In the genomic region with DNA sequence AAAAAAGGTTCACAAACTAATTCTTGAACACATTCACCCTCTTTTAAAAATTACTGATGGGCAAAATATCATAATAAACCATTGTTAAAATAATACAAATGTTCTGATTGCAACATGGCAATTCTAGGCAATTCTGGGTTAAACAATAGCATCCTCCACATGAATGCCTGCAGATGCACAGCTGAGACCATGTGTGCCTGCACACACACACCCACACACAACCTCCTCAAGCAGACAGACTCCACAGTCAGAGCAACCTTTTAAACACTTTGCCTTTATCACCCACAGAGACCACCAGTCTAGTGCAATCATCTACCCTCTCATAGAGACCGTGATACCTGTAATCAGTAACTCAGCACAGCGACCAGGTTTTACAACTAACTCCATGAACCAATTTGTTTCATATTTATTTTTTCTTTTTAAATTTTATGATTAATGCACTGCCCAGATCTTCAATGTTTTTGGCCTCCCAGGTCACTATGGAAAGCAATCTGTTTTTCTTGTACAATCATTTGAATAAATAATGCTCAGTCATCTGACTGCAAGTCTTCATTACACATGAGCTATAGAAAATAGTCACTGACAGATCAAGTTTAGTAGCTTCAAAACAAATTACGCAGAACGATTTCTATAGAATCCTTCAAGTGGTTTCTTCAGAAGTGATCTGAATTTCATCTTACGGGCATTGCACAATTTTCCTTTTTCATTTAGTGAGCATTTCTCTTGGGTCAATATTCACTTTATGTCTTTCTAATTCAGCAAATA, we compare ENCODE assay signal across 18 cellular contexts.
A peak's percentile ranks its signal among the peaks of the same experiment; 100 is the strongest.
DNase-seq lines count a peak whose midpoint lies in the region; ATAC-seq lines count a peak whose summit lies in the region.
"Had no signal": no experiment of that assay in that cellular context is flagged by ENCODE, and none has a peak within 500 bp of the region (broad histone marks: within the 10 kb centered on the region; RNA-seq: fewer than 3 reads in every experiment).

No MANE protein-coding gene starts in this region.

- H3K4me2 ChIP-seq in trophoblast cell (ENCODE audit: low read length): no peak overlapping the region

- DNase-seq in DMS153 (lab: John Stamatoyannopoulos, UW) (peak; percentile 88), NCI-H187 treated with DMSO at 0.1 percent for 48 hours (lab: John Stamatoyannopoulos, UW) (peak; percentile 29), SK-MEL-5 (ENCODE audit: low read depth, low spot score) (peak; percentile 23), left kidney (ENCODE audit: low read depth, low spot score) (peak; percentile 31), trophoblast cell (no peak)
- no peak for DNase-seq in activated naive CD8-positive, alpha-beta T cell treated with anti-CD3 and anti-CD28 coated beads, Interleukin-2, amount 50 U/mL, for 24 hours
- no peak for DNase-seq in stimulated activated naive CD4-positive, alpha-beta T cell (lab: John Stamatoyannopoulos, UW)
- DNase-seq: activated CD4-positive, CD25-positive, alpha-beta regulatory T cell; amniotic stem cell; midbrain; NCI-H82; right lobe of liver; stimulated activated CD4-positive, alpha-beta T cell treated with anti-CD3 and anti-CD28 coated beads, Interleukin-4, amount 100 ng/mL, for 24 hours; thyroid gland had no signal

- H3K4me3 ChIP-seq in trophoblast cell (ENCODE audit: low read depth, low read length): no peak overlapping the region
- H3K4me3 ChIP-seq: K562, right lobe of liver, thyroid gland had no signal

- H2BK120ac ChIP-seq in trophoblast cell (ENCODE audit: insufficient read depth, low read length, poor library complexity): no peak overlapping the region

- no peak overlapping the region for H2AK5ac ChIP-seq in trophoblast cell (ENCODE audit: low read length)

- H3K4ac ChIP-seq in trophoblast cell (ENCODE audit: low read depth, low read length): no peak overlapping the region

- no peak for ATAC-seq in activated naive CD8-positive, alpha-beta T cell treated with anti-CD3 and anti-CD28 coated beads, Interleukin-2, amount 50 U/mL, for 24 hours
- ATAC-seq in GM21825 (IDR thresholded peaks at IDR 0.05; ENCODE audit: unreplicated experiment): no peak
- ATAC-seq: K562, right lobe of liver had no signal

- no peaks in the 10 kb centered on the region for H3K27me3 ChIP-seq in trophoblast cell (ENCODE audit: insufficient read depth, low read length)
- H3K27me3 ChIP-seq: right lobe of liver, thyroid gland had no signal

- in situ Hi-C loops in SK-MEL-5 (cut with HindIII; ENCODE audit: low pct_unique_long_range_greater_than_20kb, low sequenced_read_pairs): no loop called here

- H3K14ac ChIP-seq in trophoblast cell (ENCODE audit: low read length): no peak overlapping the region

- no peak overlapping the region for H4K12ac ChIP-seq in trophoblast cell (ENCODE audit: low read depth, low read length)

- H3K36me3 ChIP-seq in trophoblast cell (ENCODE audit: control insufficient read depth in 1 of 2, insufficient read depth in 2 of 2, low read length in 2 of 2): no peaks in the 10 kb centered on the region
- H3K36me3 ChIP-seq: right lobe of liver, thyroid gland had no signal

- no peaks in the 10 kb centered on the region for H3K36me3 Mint-ChIP-seq in activated naive CD8-positive, alpha-beta T cell treated with anti-CD3 and anti-CD28 coated beads, Interleukin-2, amount 50 U/mL, for 24 hours (ENCODE audit: low read depth)

- H2BK12ac ChIP-seq in trophoblast cell (ENCODE audit: low read length): no peak overlapping the region

- H3K27ac ChIP-seq in trophoblast cell (ENCODE audit: low read depth, low read length): no peak overlapping the region
- H3K27ac ChIP-seq: right lobe of liver, thyroid gland had no signal

- peaks cover 4% of the 10 kb centered on the region for H3K9me3 Mint-ChIP-seq in activated naive CD8-positive, alpha-beta T cell treated with anti-CD3 and anti-CD28 coated beads, Interleukin-2, amount 50 U/mL, for 24 hours

- WGBS in trophoblast cell (ENCODE audit: extremely low coverage, insufficient coverage, insufficient read length): no CpG with 5 or more reads among the region's 5 CpGs

- no peak overlapping the region for H3K4me3 Mint-ChIP-seq in activated naive CD8-positive, alpha-beta T cell treated with anti-CD3 and anti-CD28 coated beads, Interleukin-2, amount 50 U/mL, for 24 hours
- H3K4me3 Mint-ChIP-seq: B cell; T-helper 1 cell treated with Interleukin-12 subunit alpha and Interleukin-12 subunit beta and Interleukin-4 antibody, amounts not matched to agents 30 μg/mL and 1 μg/mL, for 36 hours had no signal

- no peak overlapping the region for H4K91ac ChIP-seq in trophoblast cell (ENCODE audit: low read depth, low read length)

- H3K79me1 ChIP-seq in trophoblast cell (ENCODE audit: low read length): no peaks in the 10 kb centered on the region

- no peaks in the 10 kb centered on the region for H3K27me3 Mint-ChIP-seq in activated naive CD8-positive, alpha-beta T cell treated with anti-CD3 and anti-CD28 coated beads, Interleukin-2, amount 50 U/mL, for 24 hours
- H3K27me3 Mint-ChIP-seq: B cell had no signal

- H3K9ac ChIP-seq in trophoblast cell (ENCODE audit: low read length): no peak overlapping the region

- H3K9me3 ChIP-seq in trophoblast cell (ENCODE audit: insufficient read depth, low read depth, low read length): no peaks in the 10 kb centered on the region
- H3K9me3 ChIP-seq: right lobe of liver, thyroid gland had no signal

- H3K4me1 Mint-ChIP-seq in activated naive CD8-positive, alpha-beta T cell treated with anti-CD3 and anti-CD28 coated beads, Interleukin-2, amount 50 U/mL, for 24 hours: no peaks in the 10 kb centered on the region
- H3K4me1 Mint-ChIP-seq: B cell had no signal

- no peak overlapping the region for H3K18ac ChIP-seq in trophoblast cell (ENCODE audit: low read length)

- H3K4me1 ChIP-seq in trophoblast cell (ENCODE audit: control insufficient read depth in 1 of 2, insufficient read depth in 2 of 2, low read length in 2 of 2): peaks cover 0 to 3% of the 10 kb centered on the region in 2 experiments
- H3K4me1 ChIP-seq: right lobe of liver had no signal

- H4K8ac ChIP-seq in trophoblast cell (ENCODE audit: low read depth, low read length): no peak overlapping the region

- no peak overlapping the region for H2BK5ac ChIP-seq in trophoblast cell (ENCODE audit: low read depth, low read length, poor library complexity)

- H2AFZ ChIP-seq in trophoblast cell (ENCODE audit: insufficient read depth, low read length, poor library complexity): no peak overlapping the region

- no peaks in the 10 kb centered on the region for H3K79me2 ChIP-seq in trophoblast cell (ENCODE audit: control insufficient read depth, insufficient read depth, low read length, poor library complexity)

- no peak overlapping the region for H3K23ac ChIP-seq in trophoblast cell (ENCODE audit: low read length)

- no peak overlapping the region for H3K27ac Mint-ChIP-seq in activated naive CD8-positive, alpha-beta T cell treated with anti-CD3 and anti-CD28 coated beads, Interleukin-2, amount 50 U/mL, for 24 hours
- H3K27ac Mint-ChIP-seq: B cell; T-helper 1 cell treated with Interleukin-12 subunit alpha and Interleukin-12 subunit beta and Interleukin-4 antibody, amounts not matched to agents 30 μg/mL and 1 μg/mL, for 36 hours had no signal

Comparison
In these comparisons a context has a peak if more than half of its experiments do, and no peak if none do; other contexts are left out.
1. DNase-seq: peak in DMS153 (single experiment), NCI-H187 treated with DMSO at 0.1 percent for 48 hours (single experiment), SK-MEL-5 (single experiment) and left kidney (single experiment); none in activated naive CD8-positive, alpha-beta T cell treated with anti-CD3 and anti-CD28 coated beads, Interleukin-2, amount 50 U/mL, for 24 hours (single experiment), trophoblast cell (0 of 2) and stimulated activated naive CD4-positive, alpha-beta T cell (0 of 6).